20 cellular contexts compared by ENCODE assay signal in the genomic region with DNA sequence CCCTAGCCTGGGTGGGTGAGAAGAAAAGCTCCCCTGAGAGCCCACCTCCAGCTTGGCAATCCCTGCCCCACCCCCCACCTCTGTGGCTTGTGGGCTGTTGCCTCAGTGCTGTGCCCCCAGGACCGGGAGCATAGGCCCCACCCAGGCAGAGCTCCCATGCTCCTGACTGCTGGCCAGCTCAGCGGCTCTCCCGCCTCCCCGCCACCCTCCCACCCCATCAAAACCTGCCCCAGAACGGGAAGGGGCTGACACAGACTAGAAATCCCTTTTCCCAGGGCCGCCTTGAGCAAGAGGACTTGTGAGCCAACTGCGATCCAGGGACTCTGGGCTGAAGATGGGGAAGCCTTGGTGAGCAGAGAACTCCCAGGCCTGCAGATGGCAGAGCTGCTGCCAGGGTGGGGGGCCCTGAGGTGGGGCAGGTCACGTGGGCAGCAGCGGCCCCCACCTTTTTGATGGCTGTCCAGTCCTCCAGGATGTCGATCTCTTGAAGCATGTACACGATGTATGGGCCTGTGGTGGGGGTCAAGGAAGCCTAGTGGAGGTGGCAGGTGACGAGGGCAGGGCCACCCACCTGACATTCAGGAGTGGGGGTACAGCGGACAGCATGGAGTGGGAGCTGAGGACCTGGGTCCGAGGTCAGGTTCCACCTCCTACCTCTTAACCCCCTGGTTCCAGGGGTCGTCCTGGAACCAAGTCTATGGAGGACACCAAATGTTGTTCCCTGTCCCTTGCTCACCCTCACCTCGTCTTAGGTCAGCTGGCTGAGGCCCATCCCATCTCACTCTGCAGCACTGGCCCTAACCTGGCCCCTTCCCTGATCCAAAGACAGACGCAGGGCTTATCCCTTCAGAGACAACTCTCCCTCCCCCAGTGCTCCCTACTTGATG. TPM values are rescaled to one million over a fixed set of nuclear protein-coding genes. Genes with fewer than 3 reads are reported as not detected.
A peak's percentile ranks its signal among the peaks of the same experiment; 100 is the strongest.
DNase-seq lines count a peak whose midpoint lies in the region; ATAC-seq and TF ChIP-seq lines count a peak whose summit lies in the region.
"Had no signal": no experiment of that assay in that cellular context is flagged by ENCODE, and none has a peak within 500 bp of the region (broad histone marks: within the 10 kb centered on the region; RNA-seq: fewer than 3 reads in every experiment).

No MANE protein-coding gene starts in this region.

- H3K9ac ChIP-seq in IMR-90 (ENCODE audit: low read depth, low read length), result no peak overlapping the region

- CTCF ChIA-PET in IMR-90 (lab: Yijun Ruan, JAX), result no interaction called here

- H2BK20ac ChIP-seq in IMR-90 (ENCODE audit: low read depth, low read length), result no peak overlapping the region

- H3K23ac ChIP-seq in IMR-90 (ENCODE audit: low read depth, low read length), result no peak overlapping the region

- H2BK5ac ChIP-seq in IMR-90 (ENCODE audit: low read depth, low read length, poor library complexity, severe bottlenecking), result peak overlapping the region; percentile 36

- peak overlapping the region; percentile 0; the same call in 1 of the 2 replicates for H2AK5ac ChIP-seq in IMR-90 (ENCODE audit: low read depth, low read length)

- 80% methylated on average over 2 of the region's 17 CpGs; no CpG with 5 or more reads in 1 of the 2 experiments for WGBS in IMR-90 (ENCODE audit: extremely low coverage in 2 of 2, insufficient read length in 1 of 2), 2 experiments

- in situ Hi-C loops in IMR-90 (cut with MboI; ENCODE audit: low sequenced_read_pairs), result no loop called here
- in situ Hi-C loops in ACHN (cut with HindIII; ENCODE audit: low pct_ligation_motif_present, low pct_unique_long_range_greater_than_20kb, low sequenced_read_pairs), result no loop called here

- H2BK120ac ChIP-seq in IMR-90 (ENCODE audit: low read depth, low read length), result 0 out of 2 replicates have a peak overlapping the region, but pooled peaks have one; percentile 7

- no peak for TF ChIP-seq CTCF in IMR-90 (conservative IDR thresholded peaks at IDR 0.05; ENCODE audit: low read depth, low read length)
- no peak for TF ChIP-seq CTCF in brain (conservative IDR thresholded peaks at IDR 0.05)
- TF ChIP-seq CTCF in lower lobe of right lung (IDR thresholded peaks at IDR 0.05), result no peak
- no peak for TF ChIP-seq CTCF in nephron progenitor cell (IDR thresholded peaks at IDR 0.05)

- no peak for DNase-seq in IMR-90
- DNase-seq in lower lobe of right lung, result peak; percentile 42
- DNase-seq in HT-29 (ENCODE audit: low spot score), result no peak
- DNase-seq in NCI-H526 (lab: John Stamatoyannopoulos, UW), result no peak
- no peak for DNase-seq in nephron progenitor cell
- no peak for DNase-seq in ACHN
- DNase-seq: activated CD4-positive, CD25-positive, alpha-beta regulatory T cell; BE2C; DMS79 treated with DMSO at 0.1 percent for 48 hours; effector CD4-positive, alpha-beta T cell; Kasumi-1; mesendoderm; NCI-H2029; nucleus accumbens; small intestine had no signal

- H3K27ac ChIP-seq in ACC112 (ENCODE audit: low read depth, low read length) (peak overlapping the region; percentile 99; the same call in 1 of the 2 replicates), IMR-90 (ENCODE audit: insufficient read depth, low read length) (no peak overlapping the region; the same call in 1 of the 2 replicates), lower lobe of right lung (no peak overlapping the region)
- H3K27ac ChIP-seq: foreskin keratinocyte, HL-60 had no signal

- no peak overlapping the region for H2AK9ac ChIP-seq in IMR-90 (replicated peaks; ENCODE audit: low read depth, low read length, poor library complexity)

- H3K4me3 ChIP-seq in ACC112 (ENCODE audit: low read depth, low read length) (no peak overlapping the region), IMR-90 (ENCODE audit: insufficient read depth, low read depth, low read length) (no peak overlapping the region), lower lobe of right lung (no peak overlapping the region)
- H3K4me3 ChIP-seq: adrenal gland had no signal

- H3K27me3 Mint-ChIP-seq in brain (no peaks in the 10 kb centered on the region), nephron progenitor cell (ENCODE audit: low read depth, poor library complexity) (peaks cover under 1% of the 10 kb centered on the region)

- no peak overlapping the region for H2BK15ac ChIP-seq in IMR-90 (ENCODE audit: low read depth, low read length)

- BruUV-seq in IMR-90 (replicated peaks; lab: Mats Ljungman, UMichigan), result no TSS peak

- H3K4me1 ChIP-seq in ACC112 (ENCODE audit: control insufficient read depth, insufficient read depth, low read length, unreplicated experiment) (peaks cover 31% of the 10 kb centered on the region), IMR-90 (ENCODE audit: control insufficient read depth, insufficient read depth, low read length) (peaks cover 23% of the 10 kb centered on the region), lower lobe of right lung (peaks cover 35% of the 10 kb centered on the region)

- no peak overlapping the region for H4K5ac ChIP-seq in IMR-90 (ENCODE audit: low read depth, low read length)

- H4K91ac ChIP-seq in IMR-90 (ENCODE audit: insufficient read depth, low read depth, low read length), result no peak overlapping the region

- H3K36me3 ChIP-seq in ACC112 (ENCODE audit: insufficient read depth, low read length) (no peaks in the 10 kb centered on the region; the same call in 1 of the 2 replicates), IMR-90 (ENCODE audit: control insufficient read depth, insufficient read depth, low read length) (peaks cover 32% of the 10 kb centered on the region), lower lobe of right lung (peaks cover 61% of the 10 kb centered on the region)

- no peaks in the 10 kb centered on the region for H3K9me1 ChIP-seq in IMR-90 (ENCODE audit: insufficient read depth, low read length)

- no peak overlapping the region for H3K14ac ChIP-seq in IMR-90 (replicated peaks; ENCODE audit: low read depth, low read length)

- POLR2A ChIA-PET in IMR-90 (lab: Charles Lee; ENCODE audit: unreplicated experiment), result interaction anchor here (0.9 kb wide), 1 partner anchor 26 kb away, joined by 6 read pairs; no protein-coding TSS in a partner anchor

- H3K18ac ChIP-seq in IMR-90 (ENCODE audit: low read depth, low read length), result no peak overlapping the region

- peak overlapping the region in 1 of 2 experiments; percentile 36; a peak in 1 of 4 replicates for H4K8ac ChIP-seq in IMR-90 (ENCODE audit: low read depth in 2 of 2, low read length in 2 of 2)

- no peaks in the 10 kb centered on the region for H3K9me3 Mint-ChIP-seq in brain
- no peaks in the 10 kb centered on the region for H3K9me3 Mint-ChIP-seq in nephron progenitor cell

- peak overlapping the region; percentile 29 for H3K4ac ChIP-seq in IMR-90 (ENCODE audit: low read depth, low read length)

- no peak overlapping the region for H2AFZ ChIP-seq in ACC112 (ENCODE audit: low read length, unreplicated experiment)
- peak overlapping the region; percentile 5 for H2AFZ ChIP-seq in IMR-90 (replicated peaks; ENCODE audit: low read length, poor library complexity)

- H3K79me2 ChIP-seq in ACC112 (ENCODE audit: control insufficient read depth, insufficient read depth, low read length, unreplicated experiment), result peaks cover 32% of the 10 kb centered on the region

- H4K20me1 ChIP-seq in IMR-90 (ENCODE audit: insufficient read depth, low read length), result peaks cover 25% of the 10 kb centered on the region

- no peak for TF ChIP-seq POLR2A in IMR-90 (IDR thresholded peaks at IDR 0.05; ENCODE audit: low read depth, low read length)

- intact Hi-C loops in IMR-90 (cut with micrococcal nuclease), result no loop called here
- intact Hi-C loops in lower lobe of right lung (cut with DNase I), result no loop called here

- H3K9me3 ChIP-seq in IMR-90 (ENCODE audit: control insufficient read depth, insufficient read depth, low read length) (no peaks in the 10 kb centered on the region), lower lobe of right lung (no peaks in the 10 kb centered on the region)
- H3K9me3 ChIP-seq: adrenal gland, BE2C had no signal

- H3K4me2 ChIP-seq in IMR-90 (ENCODE audit: low read depth, low read length), result no peak overlapping the region

- H3K56ac ChIP-seq in IMR-90 (ENCODE audit: extremely low read depth, insufficient read depth, low read length), result no peak overlapping the region

- ATAC-seq in IMR-90 (ENCODE audit: low read depth) (no peak), lower lobe of right lung (no peak)

- H3K27me3 ChIP-seq in ACC112 (ENCODE audit: insufficient read depth, low read length) (no peaks in the 10 kb centered on the region), IMR-90 (ENCODE audit: control insufficient read depth, insufficient read depth, low read length) (no peaks in the 10 kb centered on the region), lower lobe of right lung (ENCODE audit: low read depth) (no peaks in the 10 kb centered on the region)
- H3K27me3 ChIP-seq: adrenal gland, BE2C, foreskin keratinocyte had no signal

- no peak overlapping the region for H3K4me3 Mint-ChIP-seq in brain
- no peak overlapping the region for H3K4me3 Mint-ChIP-seq in nephron progenitor cell

- H3K79me1 ChIP-seq in IMR-90 (ENCODE audit: low read depth in 1 of 2, low read length in 2 of 2), result peaks cover 23 to 56% of the 10 kb centered on the region in 2 experiments; a peak in 3 of 4 replicates

- H3K27ac Mint-ChIP-seq in brain (peak overlapping the region in 4 of 5 experiments; percentile 51 to 98 (median 76)), nephron progenitor cell (no peak overlapping the region)

- H3K4me1 Mint-ChIP-seq in brain (peaks cover 42% of the 10 kb centered on the region), nephron progenitor cell (peaks cover 32% of the 10 kb centered on the region)

- dilution Hi-C loops in IMR-90 (cut with HindIII; ENCODE audit: low sequenced_read_pairs, unreplicated experiment), result no loop called here

- TF ChIP-seq RAD21 in IMR-90 (IDR thresholded peaks at IDR 0.05; ENCODE audit: low read length), result no peak

- peaks cover 20% of the 10 kb centered on the region for H3K36me3 Mint-ChIP-seq in brain
- peaks cover 11% of the 10 kb centered on the region for H3K36me3 Mint-ChIP-seq in nephron progenitor cell (ENCODE audit: low read depth)

RNA-seq across cellular contexts. Expression of gene RIN1, which starts 2.3 kb away (rescaled TPM):
- total RNA-seq in IMR-90 (2012; rRNA removed) (9.9 and 10.6 TPM in 2 replicates), lower lobe of right lung (8.2 TPM)
- polyA plus RNA-seq in IMR-90 (2012; rRNA removed) (20.8 and 27.1 TPM in 2 replicates), brain (ENCODE audit: insufficient read depth, low read depth, low replicate concordance) (3.2 TPM)
- 19.8 and 26.9 TPM in 2 replicates for polyA plus RNA-seq in IMR-90 (2012; cell fraction: cytosol; rRNA removed)
- polyA plus RNA-seq in IMR-90 (2012; cell fraction: nucleus; rRNA removed; ENCODE audit: low replicate concordance), result 58.8 and 120 TPM in 2 replicates
- 18.8 and 21.0 TPM in 2 replicates for total RNA-seq in HT-29 (2014; rRNA removed; shearing (Covaris generic))

RNA-seq across cellular contexts. Expression of gene BRMS1, which starts 6.4 kb away (rescaled TPM):
- total RNA-seq in IMR-90 (2012; rRNA removed) (57.9 and 67.2 TPM in 2 replicates), lower lobe of right lung (37.8 TPM)
- polyA plus RNA-seq in IMR-90 (2012; rRNA removed) (48.3 and 51.9 TPM in 2 replicates), brain (ENCODE audit: insufficient read depth, low read depth, low replicate concordance) (67.0 TPM)
- polyA plus RNA-seq in IMR-90 (2012; cell fraction: cytosol; rRNA removed), result 38.2 and 49.5 TPM in 2 replicates
- polyA plus RNA-seq in IMR-90 (2012; cell fraction: nucleus; rRNA removed; ENCODE audit: low replicate concordance), result 43.6 and 65.0 TPM in 2 replicates
- total RNA-seq in HT-29 (2014; rRNA removed; shearing (Covaris generic)), result 74.9 and 92.2 TPM in 2 replicates

RNA-seq across cellular contexts. Expression of gene B4GAT1, which starts 8.9 kb away (rescaled TPM):
- 10.6 and 13.9 TPM in 2 replicates for total RNA-seq in IMR-90 (2012; rRNA removed)
- 18.4 and 20.5 TPM in 2 replicates for polyA plus RNA-seq in IMR-90 (2012; rRNA removed)
- 16.5 and 24.6 TPM in 2 replicates for polyA plus RNA-seq in IMR-90 (2012; cell fraction: cytosol; rRNA removed)
- 8.5 and 9.5 TPM in 2 replicates for polyA plus RNA-seq in IMR-90 (2012; cell fraction: nucleus; rRNA removed; ENCODE audit: low replicate concordance)
- polyA plus RNA-seq in brain (ENCODE audit: insufficient read depth, low read depth, low replicate concordance), result 89.5 TPM
- 22.6 TPM for total RNA-seq in lower lobe of right lung
- total RNA-seq in HT-29 (2014; rRNA removed; shearing (Covaris generic)), result 26.8 and 30.5 TPM in 2 replicates

RNA-seq across cellular contexts. Expression of gene CD248, which starts 21.7 kb away (rescaled TPM):
- 19.5 and 25.6 TPM in 2 replicates for total RNA-seq in IMR-90 (2012; rRNA removed)
- 209 and 223 TPM in 2 replicates for polyA plus RNA-seq in IMR-90 (2012; rRNA removed)
- 280 and 375 TPM in 2 replicates for polyA plus RNA-seq in IMR-90 (2012; cell fraction: cytosol; rRNA removed)
- 114 and 198 TPM in 2 replicates for polyA plus RNA-seq in IMR-90 (2012; cell fraction: nucleus; rRNA removed; ENCODE audit: low replicate concordance)
- 14.3 TPM for polyA plus RNA-seq in brain (ENCODE audit: insufficient read depth, low read depth, low replicate concordance)
- total RNA-seq in lower lobe of right lung, result 28.7 TPM
- not detected in 2 replicates for total RNA-seq in HT-29 (2014; rRNA removed; shearing (Covaris generic))
- total RNA-seq: foreskin keratinocyte had no signal

RNA-seq across cellular contexts. Expression of gene SLC29A2, which starts 33.0 kb away (rescaled TPM):
- total RNA-seq in IMR-90 (2012; rRNA removed) (under 0.01 TPM in 2 replicates), lower lobe of right lung (10.6 TPM)
- polyA plus RNA-seq in IMR-90 (2012; rRNA removed) (0.87 and 1.2 TPM in 2 replicates), brain (ENCODE audit: insufficient read depth, low read depth, low replicate concordance) (4.8 TPM)
- 0.32 and 0.92 TPM in 2 replicates for polyA plus RNA-seq in IMR-90 (2012; cell fraction: cytosol; rRNA removed)
- polyA plus RNA-seq in IMR-90 (2012; cell fraction: nucleus; rRNA removed; ENCODE audit: low replicate concordance), result 4.7 and 8.5 TPM in 2 replicates
- total RNA-seq in HT-29 (2014; rRNA removed; shearing (Covaris generic)), result 40.3 and 44.9 TPM in 2 replicates
